31 cellular contexts compared by ENCODE assay signal in genomic region chr22:22467112-22467511, GRCh38. TPM values are rescaled to one million over a fixed set of nuclear protein-coding genes. Genes with fewer than 3 reads are reported as not detected.
"Had no signal": no experiment of that assay in that cellular context is flagged by ENCODE, and none has a peak within 500 bp of the region (broad histone marks: within the 10 kb centered on the region; RNA-seq: fewer than 3 reads in every experiment).

No MANE protein-coding gene starts in this region.

- DNase-seq: stimulated activated CD4-positive, alpha-beta T cell treated with anti-CD3 and anti-CD28 coated beads, Interleukin-2, amount 100 ng/mL, for 48 hours; stimulated activated CD4-positive, alpha-beta T cell treated with anti-CD3 and anti-CD28 coated beads, Interleukin-4, amount 100 ng/mL, for 1 hour; stimulated activated CD4-positive, alpha-beta T cell treated with anti-CD3 and anti-CD28 coated beads, Interleukin-4, amount 100 ng/mL, for 24 hours; stimulated activated CD4-positive, alpha-beta T cell treated with anti-CD3 and anti-CD28 coated beads, Interleukin-4, amount 100 ng/mL, for 4 hours; stimulated activated CD8-positive, alpha-beta memory T cell treated with anti-CD3 and anti-CD28 coated beads, Interleukin-4, amount 100 ng/mL, for 48 hours; stimulated activated naive B cell treated with anti-CD40 and anti-IgM and Interleukin-4, amounts not matched to agents 10 μg/mL and 1 μg/mL and 100 μg/mL, for 72 hours; stimulated activated naive CD4-positive, alpha-beta T cell; stimulated activated naive CD4-positive, alpha-beta T cell treated with Interleukin-2 at 50 U/mL for 16 hours; stimulated activated naive CD8-positive, alpha-beta T cell treated with anti-CD3 and anti-CD28 coated beads, Interleukin-15, amount 100 ng/mL, for 72 hours; stimulated activated naive CD8-positive, alpha-beta T cell treated with anti-CD3 and anti-CD28 coated beads, Interleukin-15, Interleukin-2, amounts not matched to agents 100 U/mL and 50 U/mL, for 24 hours; stomach; substantia nigra; testis; thyroid gland; tibial artery; transverse colon; trophoblast cell; upper lobe of left lung; upper lobe of right lung; uterus had no signal

- H3K27ac ChIP-seq: stomach, suprapubic skin, testis, thoracic aorta, thyroid gland, tibial artery, tibial nerve, transverse colon, upper lobe of left lung, upper lobe of right lung, uterus, vagina had no signal

- H3K27me3 ChIP-seq: testis, thyroid gland, tibial nerve, upper lobe of left lung, uterus, vagina had no signal

- FAIRE-seq: urothelium cell line had no signal

- H3K4me3 ChIP-seq: stomach, suprapubic skin, testis, thoracic aorta, thyroid gland, tibial artery, tibial nerve, transverse colon, upper lobe of left lung, upper lobe of right lung, uterus, vagina had no signal

- ATAC-seq: stimulated activated effector memory CD8-positive, alpha-beta T cell treated with anti-CD3 and anti-CD28 coated beads, Interleukin-12 subunit alpha, Interleukin-12 subunit beta, amount 100 ng/mL, for 72 hours; stimulated activated memory B cell treated with anti-CD40 and anti-IgM and Interleukin-4, amounts not matched to agents 10 μg/mL and 1 μg/mL and 100 μg/mL, for 72 hours; stimulated activated naive B cell treated with anti-CD40 and anti-IgM and Interleukin-4, amounts not matched to agents 10 μg/mL and 1 μg/mL and 100 μg/mL, for 72 hours; stimulated activated naive CD8-positive, alpha-beta T cell treated with anti-CD3 and anti-CD28 coated beads, Interleukin-15, amount 100 ng/mL, for 72 hours; stimulated activated naive CD8-positive, alpha-beta T cell treated with anti-CD3 and anti-CD28 coated beads, Interleukin-15, Interleukin-2, amounts not matched to agents 100 U/mL and 50 U/mL, for 24 hours; upper lobe of right lung had no signal

- H3K4me1 ChIP-seq: suprapubic skin, testis, thyroid gland, tibial artery, tibial nerve, upper lobe of left lung, upper lobe of right lung, uterus, vagina had no signal

- H3K36me3 ChIP-seq: stomach, suprapubic skin, thoracic aorta, thyroid gland, tibial artery, tibial nerve, transverse colon, upper lobe of left lung, upper lobe of right lung, uterus, vagina had no signal

- H3K9me3 ChIP-seq: suprapubic skin, testis, thyroid gland, transverse colon, uterus, vagina had no signal

RNA-seq across cellular contexts. Expression of gene ZNF280B, which starts 41.4 kb away (rescaled TPM):
- total RNA-seq: thoracic aorta had no signal

RNA-seq across cellular contexts. Expression of gene ZNF280A, which starts 53.0 kb away (rescaled TPM):
- total RNA-seq: stomach, subcutaneous adipose tissue, suprapubic skin, temporal lobe, thoracic aorta, thyroid gland, transverse colon, upper lobe of left lung, upper lobe of right lung, ureter, urinary bladder, uterus, vagina had no signal
- polyA plus RNA-seq: stomach, urinary bladder had no signal
